In the genomic region with DNA sequence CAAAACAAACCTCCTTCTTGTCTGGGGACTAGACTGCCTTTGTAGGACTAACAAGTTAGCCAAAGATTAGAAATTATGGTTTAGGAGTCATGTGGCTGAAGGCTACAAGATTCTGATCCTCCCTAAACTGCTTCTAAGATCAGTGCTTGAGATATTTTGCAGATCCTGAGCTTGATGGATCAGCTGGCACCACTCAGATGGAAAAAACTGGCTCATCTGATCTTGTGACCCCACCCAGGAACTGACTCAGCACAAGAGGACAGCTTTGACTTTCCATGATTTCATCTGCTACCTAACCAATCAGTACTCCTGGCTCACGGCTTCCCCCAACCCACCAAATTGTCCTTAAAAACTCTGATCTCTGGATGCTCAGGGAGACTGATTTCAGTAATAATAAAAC, we compare ENCODE assay signal across 1 cellular context.
TF ChIP-seq lines count a peak whose summit lies in the region.

No MANE protein-coding gene starts in this region.

TF ChIP-seq in K562, 482 proteins besides CTCF, POLR2A, EP300 and RAD21 (continued from another document):
- TF ChIP-seq, protein P1, sequence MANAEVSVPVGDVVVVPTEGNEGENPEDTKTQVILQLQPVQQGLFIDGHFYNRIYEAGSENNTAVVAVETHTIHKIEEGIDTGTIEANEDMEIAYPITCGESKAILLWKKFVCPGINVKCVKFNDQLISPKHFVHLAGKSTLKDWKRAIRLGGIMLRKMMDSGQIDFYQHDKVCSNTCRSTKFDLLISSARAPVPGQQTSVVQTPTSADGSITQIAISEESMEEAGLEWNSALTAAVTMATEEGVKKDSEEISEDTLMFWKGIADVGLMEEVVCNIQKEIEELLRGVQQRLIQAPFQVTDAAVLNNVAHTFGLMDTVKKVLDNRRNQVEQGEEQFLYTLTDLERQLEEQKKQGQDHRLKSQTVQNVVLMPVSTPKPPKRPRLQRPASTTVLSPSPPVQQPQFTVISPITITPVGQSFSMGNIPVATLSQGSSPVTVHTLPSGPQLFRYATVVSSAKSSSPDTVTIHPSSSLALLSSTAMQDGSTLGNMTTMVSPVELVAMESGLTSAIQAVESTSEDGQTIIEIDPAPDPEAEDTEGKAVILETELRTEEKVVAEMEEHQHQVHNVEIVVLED (CRISPR knock-in tag; IDR thresholded peaks at IDR 0.05) = no peak
- TF ChIP-seq MEIS2 (IDR thresholded peaks at IDR 0.05; ENCODE audit: partially characterized antibody) (peak; percentile 12), ARNT (IDR thresholded peaks at IDR 0.05) (no peak), KLF16 (IDR thresholded peaks at IDR 0.05) (0 out of 2 replicates have a peak, but pooled peaks have one; percentile 15), NFE2 (IDR thresholded peaks at IDR 0.05; ENCODE audit: low read depth) (peak; percentile 64), MAFK (IDR thresholded peaks at IDR 0.05; ENCODE audit: low read length) (peak; percentile 8; the same call in 1 of the 2 replicates)
- TF ChIP-seq, protein P2, sequence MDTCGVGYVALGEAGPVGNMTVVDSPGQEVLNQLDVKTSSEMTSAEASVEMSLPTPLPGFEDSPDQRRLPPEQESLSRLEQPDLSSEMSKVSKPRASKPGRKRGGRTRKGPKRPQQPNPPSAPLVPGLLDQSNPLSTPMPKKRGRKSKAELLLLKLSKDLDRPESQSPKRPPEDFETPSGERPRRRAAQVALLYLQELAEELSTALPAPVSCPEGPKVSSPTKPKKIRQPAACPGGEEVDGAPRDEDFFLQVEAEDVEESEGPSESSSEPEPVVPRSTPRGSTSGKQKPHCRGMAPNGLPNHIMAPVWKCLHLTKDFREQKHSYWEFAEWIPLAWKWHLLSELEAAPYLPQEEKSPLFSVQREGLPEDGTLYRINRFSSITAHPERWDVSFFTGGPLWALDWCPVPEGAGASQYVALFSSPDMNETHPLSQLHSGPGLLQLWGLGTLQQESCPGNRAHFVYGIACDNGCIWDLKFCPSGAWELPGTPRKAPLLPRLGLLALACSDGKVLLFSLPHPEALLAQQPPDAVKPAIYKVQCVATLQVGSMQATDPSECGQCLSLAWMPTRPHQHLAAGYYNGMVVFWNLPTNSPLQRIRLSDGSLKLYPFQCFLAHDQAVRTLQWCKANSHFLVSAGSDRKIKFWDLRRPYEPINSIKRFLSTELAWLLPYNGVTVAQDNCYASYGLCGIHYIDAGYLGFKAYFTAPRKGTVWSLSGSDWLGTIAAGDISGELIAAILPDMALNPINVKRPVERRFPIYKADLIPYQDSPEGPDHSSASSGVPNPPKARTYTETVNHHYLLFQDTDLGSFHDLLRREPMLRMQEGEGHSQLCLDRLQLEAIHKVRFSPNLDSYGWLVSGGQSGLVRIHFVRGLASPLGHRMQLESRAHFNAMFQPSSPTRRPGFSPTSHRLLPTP (IDR thresholded peaks at IDR 0.05; ENCODE audit: borderline replicate concordance, extremely low read depth, insufficient read length) = no peak
- TF ChIP-seq, protein P3, sequence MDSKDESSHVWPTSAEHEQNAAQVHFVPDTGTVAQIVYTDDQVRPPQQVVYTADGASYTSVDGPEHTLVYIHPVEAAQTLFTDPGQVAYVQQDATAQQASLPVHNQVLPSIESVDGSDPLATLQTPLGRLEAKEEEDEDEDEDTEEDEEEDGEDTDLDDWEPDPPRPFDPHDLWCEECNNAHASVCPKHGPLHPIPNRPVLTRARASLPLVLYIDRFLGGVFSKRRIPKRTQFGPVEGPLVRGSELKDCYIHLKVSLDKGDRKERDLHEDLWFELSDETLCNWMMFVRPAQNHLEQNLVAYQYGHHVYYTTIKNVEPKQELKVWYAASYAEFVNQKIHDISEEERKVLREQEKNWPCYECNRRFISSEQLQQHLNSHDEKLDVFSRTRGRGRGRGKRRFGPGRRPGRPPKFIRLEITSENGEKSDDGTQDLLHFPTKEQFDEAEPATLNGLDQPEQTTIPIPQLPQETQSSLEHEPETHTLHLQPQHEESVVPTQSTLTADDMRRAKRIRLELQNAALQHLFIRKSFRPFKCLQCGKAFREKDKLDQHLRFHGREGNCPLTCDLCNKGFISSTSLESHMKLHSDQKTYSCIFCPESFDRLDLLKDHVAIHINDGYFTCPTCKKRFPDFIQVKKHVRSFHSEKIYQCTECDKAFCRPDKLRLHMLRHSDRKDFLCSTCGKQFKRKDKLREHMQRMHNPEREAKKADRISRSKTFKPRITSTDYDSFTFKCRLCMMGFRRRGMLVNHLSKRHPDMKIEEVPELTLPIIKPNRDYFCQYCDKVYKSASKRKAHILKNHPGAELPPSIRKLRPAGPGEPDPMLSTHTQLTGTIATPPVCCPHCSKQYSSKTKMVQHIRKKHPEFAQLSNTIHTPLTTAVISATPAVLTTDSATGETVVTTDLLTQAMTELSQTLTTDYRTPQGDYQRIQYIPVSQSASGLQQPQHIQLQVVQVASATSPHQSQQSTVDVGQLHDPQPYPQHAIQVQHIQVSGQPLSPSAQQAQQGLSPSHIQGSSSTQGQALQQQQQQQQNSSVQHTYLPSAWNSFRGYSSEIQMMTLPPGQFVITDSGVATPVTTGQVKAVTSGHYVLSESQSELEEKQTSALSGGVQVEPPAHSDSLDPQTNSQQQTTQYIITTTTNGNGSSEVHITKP (IDR thresholded peaks at IDR 0.05; ENCODE audit: partially characterized antibody) = no peak
- TF ChIP-seq, protein P4, sequence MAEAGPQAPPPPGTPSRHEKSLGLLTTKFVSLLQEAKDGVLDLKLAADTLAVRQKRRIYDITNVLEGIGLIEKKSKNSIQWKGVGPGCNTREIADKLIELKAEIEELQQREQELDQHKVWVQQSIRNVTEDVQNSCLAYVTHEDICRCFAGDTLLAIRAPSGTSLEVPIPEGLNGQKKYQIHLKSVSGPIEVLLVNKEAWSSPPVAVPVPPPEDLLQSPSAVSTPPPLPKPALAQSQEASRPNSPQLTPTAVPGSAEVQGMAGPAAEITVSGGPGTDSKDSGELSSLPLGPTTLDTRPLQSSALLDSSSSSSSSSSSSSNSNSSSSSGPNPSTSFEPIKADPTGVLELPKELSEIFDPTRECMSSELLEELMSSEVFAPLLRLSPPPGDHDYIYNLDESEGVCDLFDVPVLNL (CRISPR knock-in tag; IDR thresholded peaks at IDR 0.05; ENCODE audit: low read depth) = no peak
